In the genomic region with DNA sequence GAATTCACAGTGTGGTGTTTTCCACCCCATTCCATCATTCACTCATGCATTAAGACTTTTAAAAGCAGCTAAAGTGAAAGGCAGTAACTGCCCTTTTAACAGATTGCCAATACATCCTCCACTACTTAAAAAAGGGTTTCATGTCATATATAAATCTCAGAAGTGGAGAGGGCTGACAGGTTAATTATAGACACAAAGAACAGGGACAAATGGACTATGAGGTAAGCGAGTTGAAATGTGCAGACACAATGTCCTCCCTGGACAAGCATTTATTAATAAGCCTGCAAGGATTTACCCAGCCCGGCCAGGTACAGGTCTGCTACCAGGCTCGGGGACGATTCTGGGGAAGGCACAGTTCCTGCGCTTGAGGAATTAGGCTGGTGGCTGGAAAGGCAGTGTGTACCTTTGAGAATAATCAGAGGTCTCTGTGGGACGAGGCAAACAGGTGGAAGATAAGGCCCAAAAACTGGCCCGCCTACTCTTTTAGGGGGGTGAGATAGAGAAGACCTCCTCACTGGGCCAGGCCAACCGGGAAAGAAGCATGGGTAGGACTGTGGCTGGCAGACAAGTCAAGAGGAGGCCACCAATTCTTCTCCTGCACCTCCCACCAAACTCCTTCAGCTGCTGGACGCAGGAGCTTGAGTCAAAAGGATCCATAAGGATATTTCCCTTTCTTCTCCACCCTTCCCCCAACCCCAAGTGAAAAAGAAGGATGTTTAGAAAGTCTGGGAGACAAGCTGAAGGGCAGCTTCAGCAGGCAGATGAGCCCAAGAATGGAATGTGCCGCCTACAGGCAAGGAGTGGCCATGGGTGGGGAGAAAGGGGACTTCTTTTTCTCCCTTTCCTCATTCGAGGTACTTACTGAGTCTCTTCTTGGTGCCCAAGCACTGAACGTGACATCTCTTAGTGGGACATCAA, we compare ENCODE assay signal across 8 cellular contexts. TPM values are rescaled to one million over a fixed set of nuclear protein-coding genes. Genes with fewer than 3 reads are reported as not detected.
DNase-seq lines count a peak whose midpoint lies in the region; ATAC-seq, FAIRE-seq and TF ChIP-seq lines count a peak whose summit lies in the region.

No MANE protein-coding gene starts in this region.

- peak; percentile 29; the same call in 1 of the 2 replicates for TF ChIP-seq RAD21 in GM12878 (IDR thresholded peaks at IDR 0.05; ENCODE audit: insufficient read depth, low read depth, low read length)

- peak overlapping the region; percentile 91 for H3K9ac ChIP-seq in GM12878 (ENCODE audit: control insufficient read depth, insufficient read depth, low read length)

- BruUV-seq in GM12878 (replicated peaks; lab: Mats Ljungman, UMichigan) = no TSS peak

- in situ Hi-C loops in GM12878 (cut with MboI) = loop anchor here (10.0 kb wide), 1 partner anchor 986 kb away; a partner anchor contains a TSS

- TF ChIP-seq POLR2A in GM12878 (IDR thresholded peaks at IDR 0.05; ENCODE audit: low read depth, low read length) = no peak; the same call in 1 of the 2 replicates

- CTCF ChIA-PET in GM12878 (lab: Yijun Ruan, JAX) = interaction anchor here (0.6 to 16.6 kb wide), 10 partner anchors 11 to 297 kb away, joined by 3 to 348 read pairs (median 4); no protein-coding TSS in a partner anchor

- DNase-seq in GM06990 (ENCODE audit: extremely low read depth, insufficient read length) (no peak), NCI-H1417 (lab: John Stamatoyannopoulos, UW) (peak; percentile 10 to 90 (median 45)), GM12878 (ENCODE audit: low read depth, low spot score) (no peak), kidney tubule cell (ENCODE audit: low spot score) (peak; percentile 46), type B pancreatic cell (ENCODE audit: extremely low spot score, unreplicated experiment) (no peak)
- DNase-seq in activated T-cell treated with anti-CD3 and anti-CD28 coated beads, Interleukin-2, amount 50 U/mL, for 24 hours = no peak

- SMC1A ChIA-PET in GM12878 (lab: Charles Lee; ENCODE audit: uncharacterized antibody, unreplicated experiment) = interaction anchor here (0.5 to 14.9 kb wide), 15 partner anchors 8 to 333 kb away, joined by 3 to 313 read pairs (median 6); no protein-coding TSS in a partner anchor

- peak overlapping the region; percentile 87 for H3K4me3 Mint-ChIP-seq in type B pancreatic cell
- H3K4me3 Mint-ChIP-seq in activated T-cell treated with anti-CD3 and anti-CD28 coated beads, Interleukin-2, amount 50 U/mL, for 24 hours = no peak overlapping the region

- no peak for TF ChIP-seq EP300 in GM12878 (IDR thresholded peaks at IDR 0.05; ENCODE audit: borderline replicate concordance in 1 of 2, control insufficient read depth in 1 of 2, low read depth in 2 of 2, low read length in 2 of 2)

- no peaks in the 10 kb centered on the region for H3K27me3 ChIP-seq in GM06990 (replicated peaks; ENCODE audit: control insufficient read depth, insufficient read depth, low read length)
- H3K27me3 ChIP-seq in GM12878 (replicated peaks in 1 of 2; ENCODE audit: control insufficient read depth in 2 of 2, insufficient read depth in 2 of 2, low read length in 1 of 2) = no peaks in the 10 kb centered on the region

- H3K27ac Mint-ChIP-seq in type B pancreatic cell = peak overlapping the region; percentile 97
- no peak overlapping the region for H3K27ac Mint-ChIP-seq in activated T-cell treated with anti-CD3 and anti-CD28 coated beads, Interleukin-2, amount 50 U/mL, for 24 hours

- 19% methylated on average over 12 of the region's 12 CpGs for WGBS in GM12878 (ENCODE audit: insufficient coverage, insufficient replicate concordance, low lambda C conversion rate, missing lambda C conversion rate)

- intact Hi-C loops in GM12878 (cut with micrococcal nuclease; ENCODE audit: unreplicated experiment) = loop anchor here (5.0 kb wide), 1 partner anchor 107 kb away; no protein-coding TSS in a partner anchor

- H4K20me1 ChIP-seq in GM12878 (ENCODE audit: control insufficient read depth, insufficient read depth) = peaks cover 12% of the 10 kb centered on the region

- H3K36me3 ChIP-seq in GM06990 (ENCODE audit: control insufficient read depth, insufficient read depth, low read length) (peaks cover 7% of the 10 kb centered on the region), GM12878 (ENCODE audit: control insufficient read depth in 2 of 2, insufficient read depth in 2 of 2, low read length in 1 of 2) (peaks cover 0 to 11% of the 10 kb centered on the region in 2 experiments; a peak in 1 of 4 replicates)

- no peaks in the 10 kb centered on the region for H3K9me3 ChIP-seq in GM12878 (replicated peaks; ENCODE audit: control insufficient read depth, insufficient read depth, low read length)

- peaks cover 27% of the 10 kb centered on the region for H3K27me3 Mint-ChIP-seq in type B pancreatic cell
- peaks cover 63% of the 10 kb centered on the region for H3K27me3 Mint-ChIP-seq in activated T-cell treated with anti-CD3 and anti-CD28 coated beads, Interleukin-2, amount 50 U/mL, for 24 hours

- TF ChIP-seq CTCF in GM06990 (IDR thresholded peaks at IDR 0.05; ENCODE audit: insufficient read depth, low read length, poor library complexity, severe bottlenecking) (peak; percentile 42), GM12878 (IDR thresholded peaks at IDR 0.05 in 2 of 3, conservative IDR thresholded peaks at IDR 0.05 in 1 of 3; ENCODE audit: control insufficient read depth in 2 of 3, extremely low read depth in 1 of 3, insufficient read depth in 1 of 3, low read depth in 3 of 3, low read length in 3 of 3) (peak; percentile 43 to 60 (median 57)), type B pancreatic cell (conservative IDR thresholded peaks at IDR 0.05) (peak; percentile 30)

- RAD21 ChIA-PET in GM12878 (lab: Charles Lee; ENCODE audit: unreplicated experiment) = interaction anchor here (0.8 to 6.2 kb wide), 8 partner anchors 9 to 405 kb away, joined by 3 to 139 read pairs (median 7); a partner anchor contains a TSS

- H2AFZ ChIP-seq in GM12878 (ENCODE audit: control insufficient read depth, low read depth, low read length) = no peak overlapping the region

- H3K36me3 Mint-ChIP-seq in type B pancreatic cell = peaks cover 6% of the 10 kb centered on the region
- H3K36me3 Mint-ChIP-seq in activated T-cell treated with anti-CD3 and anti-CD28 coated beads, Interleukin-2, amount 50 U/mL, for 24 hours (ENCODE audit: low read depth) = no peaks in the 10 kb centered on the region

- H3K27ac ChIP-seq in GM12878 (ENCODE audit: control insufficient read depth, insufficient read depth) = peak overlapping the region; percentile 92

- FAIRE-seq in GM12878 (lab: Jason Lieb, UNC) = peak; percentile 7

- peaks cover 43% of the 10 kb centered on the region for H3K4me1 ChIP-seq in GM12878 (ENCODE audit: control insufficient read depth, insufficient read depth, low read length)

- POLR2A ChIA-PET in GM12878 (lab: Charles Lee) = interaction anchor here (1.0 to 3.0 kb wide), 6 partner anchors 12 to 76 kb away, joined by 3 to 14 read pairs (median 4); no protein-coding TSS in a partner anchor

- peak overlapping the region; percentile 96 for H3K4me2 ChIP-seq in GM12878 (ENCODE audit: control insufficient read depth, insufficient read depth)

- H3K79me2 ChIP-seq in GM12878 (ENCODE audit: control insufficient read depth, insufficient read depth, low read length) = peaks cover 85% of the 10 kb centered on the region

- peak; percentile 14 for ATAC-seq in GM12878
- no peak for ATAC-seq in GM18517 (IDR thresholded peaks at IDR 0.05; ENCODE audit: unreplicated experiment)
- ATAC-seq in GM18861 (IDR thresholded peaks at IDR 0.05; ENCODE audit: unreplicated experiment) = no peak

- peaks cover 15% of the 10 kb centered on the region for H3K4me1 Mint-ChIP-seq in type B pancreatic cell (ENCODE audit: unreplicated experiment)
- H3K4me1 Mint-ChIP-seq in activated T-cell treated with anti-CD3 and anti-CD28 coated beads, Interleukin-2, amount 50 U/mL, for 24 hours (ENCODE audit: low read depth) = peaks cover 7% of the 10 kb centered on the region

- H3K9me3 Mint-ChIP-seq in type B pancreatic cell = no peaks in the 10 kb centered on the region
- H3K9me3 Mint-ChIP-seq in activated T-cell treated with anti-CD3 and anti-CD28 coated beads, Interleukin-2, amount 50 U/mL, for 24 hours = no peaks in the 10 kb centered on the region

- H3K4me3 ChIP-seq in GM06990 (replicated peaks; ENCODE audit: low read depth, low read length) (peak overlapping the region; percentile 91), GM12878 (peak overlapping the region; percentile 97)

TF ChIP-seq in GM12878, 131 proteins besides CTCF, POLR2A, EP300 and RAD21 (continues in another document):
- TF ChIP-seq PAX8 (IDR thresholded peaks at IDR 0.05) = no peak

RNA-seq across cellular contexts. Expression of a gene that starts 1.5 kb away (rescaled TPM):
- total RNA-seq in GM12878 (2013; cell fraction: nucleolus; rRNA removed) = 93.6 and 94.6 TPM in 2 replicates
- 86.5 and 95.7 TPM in 2 replicates for total RNA-seq in GM12878 (2014; rRNA removed)
- total RNA-seq in GM12878 (2014; rRNA removed; fragmentation: Illumina TruSeq; extraction: Trizol) = 204 and 212 TPM in 2 replicates
- total RNA-seq in GM12878 (2021) = 527 and 530 TPM in 2 replicates
- 553 TPM for polyA plus RNA-seq in GM12878 (2011; ENCODE audit: low read depth)
- polyA plus RNA-seq in GM12878 (2011; rRNA removed) = 133 and 220 TPM in 2 replicates
- 344 and 508 TPM in 2 replicates for polyA plus RNA-seq in GM12878 (2011; cell fraction: cytosol; rRNA removed)
- 200 and 240 TPM in 2 replicates for polyA plus RNA-seq in GM12878 (2011; cell fraction: nucleus; rRNA removed)
- polyA plus RNA-seq in GM12878 (2012) = 602 and 737 TPM in 2 replicates
- polyA plus RNA-seq in GM12878 (2014; fragmentation: Illumina TruSeq; extraction: Trizol) = 688 and 698 TPM in 2 replicates
- 100 to 1,000 TPM; 133 to 338 TPM for polyA plus RNA-seq in GM12878 (2014; fragmentation: Nextera tagmentation; extraction: Ambion mirVana)
- polyA plus RNA-seq in GM12878 (2014; rRNA removed) = 280 and 305 TPM in 2 replicates
- 100 to 1,000 TPM; 689 to 714 TPM for polyA plus RNA-seq in GM12878 (2016; fragmentation: Nextera tagmentation; extraction: Ambion mirVana)
- 275 and 304 TPM in 2 replicates for polyA minus RNA-seq in GM12878 (2011; rRNA and poly(A)+ RNA removed)
- polyA minus RNA-seq in GM12878 (2011; cell fraction: cytosol; rRNA and poly(A)+ RNA removed) = 146 and 173 TPM in 2 replicates
- polyA minus RNA-seq in GM12878 (2011; cell fraction: nucleus; rRNA and poly(A)+ RNA removed) = 58.8 and 86.6 TPM in 2 replicates
- 171 and 347 TPM in 2 replicates for total RNA-seq in type B pancreatic cell (ENCODE audit: low replicate concordance)

Comparison
In these comparisons a context has a peak if more than half of its experiments do, and no peak if none do; other contexts are left out.
1. DNase-seq: peak in NCI-H1417 (3 of 3) and kidney tubule cell (single experiment); none in GM06990 (single experiment), GM12878 (single experiment), type B pancreatic cell (single experiment) and activated T-cell treated with anti-CD3 and anti-CD28 coated beads, Interleukin-2, amount 50 U/mL, for 24 hours (single experiment).
2. Peak in every context shown above with its lines, with median percentiles within 50 percentile points of each other: CTCF ChIP-seq.